9 cellular contexts compared by ENCODE assay signal in the genomic region with DNA sequence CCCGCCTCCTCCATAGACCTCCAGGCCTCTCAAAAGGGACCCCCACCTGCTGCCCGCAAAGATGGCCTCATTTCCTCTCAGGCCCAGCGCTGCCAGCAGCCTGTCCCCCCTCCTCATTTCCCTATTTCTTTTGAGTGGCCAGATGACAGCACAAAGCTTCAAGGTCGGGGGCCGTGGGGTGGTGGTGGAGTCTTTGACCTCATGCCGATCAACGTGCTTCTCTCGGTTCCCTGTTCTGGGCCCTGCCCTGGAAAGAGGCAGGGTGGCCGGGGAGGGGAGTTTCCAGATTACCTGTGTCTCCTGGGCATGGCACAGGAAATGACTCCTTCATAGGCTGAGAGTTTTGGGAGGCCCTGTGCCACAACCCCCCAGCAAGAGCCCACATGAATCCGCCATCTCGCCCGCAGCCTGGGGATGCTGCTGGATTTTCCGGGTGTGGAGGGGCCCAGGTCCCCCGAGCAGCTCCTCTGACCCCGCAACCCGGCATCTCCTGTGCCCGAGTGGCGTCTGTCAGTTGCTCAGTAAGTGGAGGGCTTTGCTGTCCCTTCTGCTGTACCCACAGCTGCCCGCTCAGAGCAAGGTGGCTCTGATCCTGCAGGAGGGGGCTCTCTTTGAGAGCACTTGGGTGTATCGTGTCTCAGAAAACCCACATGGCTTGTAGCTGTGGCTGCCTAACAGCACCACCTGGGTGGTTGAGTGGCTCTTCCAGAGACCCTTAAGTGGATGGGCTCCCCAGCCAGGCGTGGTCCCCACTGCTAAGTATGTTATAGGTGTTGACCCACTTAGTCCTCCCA.
DNase-seq lines count a peak whose midpoint lies in the region; ATAC-seq and TF ChIP-seq lines count a peak whose summit lies in the region.
"Had no signal": no experiment of that assay in that cellular context is flagged by ENCODE, and none has a peak within 500 bp of the region (broad histone marks: within the 10 kb centered on the region; RNA-seq: fewer than 3 reads in every experiment).

No MANE protein-coding gene starts in this region.

- peak in 1 of 10 experiments; percentile 2 for DNase-seq in CD4-positive, alpha-beta T cell
- DNase-seq in colonic mucosa = peak; percentile 31
- DNase-seq in NCI-H510A (lab: John Stamatoyannopoulos, UW) = no peak
- no peak for DNase-seq in occipital lobe (lab: John Stamatoyannopoulos, UW)
- no peak for DNase-seq in thyroid gland
- no peak for DNase-seq in SIG-M5 (lab: John Stamatoyannopoulos, UW)
- DNase-seq: upper lobe of left lung had no signal

- TF ChIP-seq CTCF in CD4-positive, alpha-beta T cell (IDR thresholded peaks at IDR 0.05) = no peak
- TF ChIP-seq CTCF in colonic mucosa (IDR thresholded peaks at IDR 0.05) = no peak
- TF ChIP-seq CTCF in thyroid gland (IDR thresholded peaks at IDR 0.05) = no peak

- no peaks in the 10 kb centered on the region for H3K27me3 Mint-ChIP-seq in CD4-positive, alpha-beta T cell

- POLR2A ChIA-PET in CD4-positive, alpha-beta T cell (lab: Charles Lee) = no interaction called here

- H3K27ac ChIP-seq in CD4-positive, alpha-beta T cell (ENCODE audit: low read depth, low read length) = no peak overlapping the region
- H3K27ac ChIP-seq in colonic mucosa = no peak overlapping the region
- H3K27ac ChIP-seq in thyroid gland = no peak overlapping the region

- H3K27ac Mint-ChIP-seq in CD4-positive, alpha-beta T cell = peak overlapping the region; percentile 98

- WGBS in thyroid gland, 2 donors = 85 to 87% methylated on average over 14 to 18 of the region's 21 CpGs

- H3K9me3 ChIP-seq in CD4-positive, alpha-beta T cell (ENCODE audit: control insufficient read depth, low read length) = no peaks in the 10 kb centered on the region
- H3K9me3 ChIP-seq in colonic mucosa = no peaks in the 10 kb centered on the region
- H3K9me3 ChIP-seq in thyroid gland = no peaks in the 10 kb centered on the region
- H3K9me3 ChIP-seq: upper lobe of left lung had no signal

- no peak overlapping the region for H3K4me3 ChIP-seq in colonic mucosa
- H3K4me3 ChIP-seq in thyroid gland (replicated peaks in 1 of 3) = no peak overlapping the region
- H3K4me3 ChIP-seq: upper lobe of left lung had no signal

- no peak for ATAC-seq in CD4-positive, alpha-beta T cell (ENCODE audit: poor library complexity)
- ATAC-seq in GM18868 (IDR thresholded peaks at IDR 0.05; ENCODE audit: unreplicated experiment) (peak; percentile 34), HG03175 (IDR thresholded peaks at IDR 0.05; ENCODE audit: unreplicated experiment) (peak; percentile 40)

- H3K4me1 ChIP-seq in colonic mucosa (no peaks in the 10 kb centered on the region), thyroid gland (no peaks in the 10 kb centered on the region)

- no peak for TF ChIP-seq POLR2A in thyroid gland (IDR thresholded peaks at IDR 0.05)

- H3K27me3 ChIP-seq in CD4-positive, alpha-beta T cell (ENCODE audit: control insufficient read depth, insufficient read depth, low read length) = no peaks in the 10 kb centered on the region
- H3K27me3 ChIP-seq in colonic mucosa (no peaks in the 10 kb centered on the region), thyroid gland (no peaks in the 10 kb centered on the region)
- H3K27me3 ChIP-seq: upper lobe of left lung had no signal

- H3K36me3 Mint-ChIP-seq in CD4-positive, alpha-beta T cell (ENCODE audit: low read depth) = no peaks in the 10 kb centered on the region

- H3K9ac ChIP-seq in colonic mucosa (ENCODE audit: low read depth in 2 of 2, low read length in 2 of 2) = no peak overlapping the region

- H3K9me3 Mint-ChIP-seq in CD4-positive, alpha-beta T cell = no peaks in the 10 kb centered on the region

- intact Hi-C loops in CD4-positive, alpha-beta T cell (cut with DNase I, micrococcal nuclease) = no loop called here
- intact Hi-C loops in colonic mucosa (cut with DNase I) = no loop called here
- intact Hi-C loops in thyroid gland (cut with DNase I) = no loop called here

- H3K4me1 Mint-ChIP-seq in CD4-positive, alpha-beta T cell (ENCODE audit: low read depth) = peaks cover 47% of the 10 kb centered on the region

- no peaks in the 10 kb centered on the region for H3K36me3 ChIP-seq in colonic mucosa
- H3K36me3 ChIP-seq in thyroid gland = no peaks in the 10 kb centered on the region

- no peak overlapping the region for H3K4me3 Mint-ChIP-seq in CD4-positive, alpha-beta T cell

- CTCF ChIA-PET in CD4-positive, alpha-beta T cell (lab: Charles Lee) = no interaction called here
